In the genomic region with DNA sequence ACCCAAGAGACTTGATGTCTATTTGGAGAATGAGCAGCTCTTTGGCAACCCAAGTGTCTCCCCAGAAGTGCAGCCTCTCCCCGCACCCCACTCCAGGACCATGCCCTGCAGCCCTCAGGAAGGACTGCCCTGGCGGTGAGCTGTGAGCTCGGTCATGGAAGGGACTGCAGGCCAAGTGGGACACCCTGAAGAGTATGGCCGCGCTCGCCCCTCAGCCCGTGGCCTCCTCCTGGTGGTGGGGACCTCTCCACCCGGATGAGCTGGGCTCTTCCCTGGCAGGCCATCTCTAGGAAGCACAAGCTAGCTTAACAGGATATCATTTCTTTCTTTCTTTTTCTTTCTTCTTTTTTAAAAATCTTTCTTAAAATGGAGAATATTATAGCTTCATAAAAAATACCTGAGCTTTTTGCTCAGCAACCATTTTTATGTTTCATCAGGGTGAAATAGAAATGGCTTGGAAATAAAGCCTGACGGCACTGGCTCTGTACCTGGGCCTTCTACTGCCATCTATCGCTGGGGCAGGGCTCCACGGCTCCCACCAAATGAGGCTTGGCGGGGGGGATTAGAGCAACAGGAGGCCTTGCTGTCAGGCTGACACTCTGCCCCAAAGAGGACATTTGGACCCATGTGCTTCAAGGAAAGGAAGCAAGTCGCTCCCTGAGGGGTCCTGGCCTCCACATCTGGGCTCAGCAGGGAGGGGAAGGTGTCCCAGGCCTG, we compare ENCODE assay signal across 18 cellular contexts.
DNase-seq lines count a peak whose midpoint lies in the region; ATAC-seq, FAIRE-seq and TF ChIP-seq lines count a peak whose summit lies in the region.
"Had no signal": no experiment of that assay in that cellular context is flagged by ENCODE, and none has a peak within 500 bp of the region (broad histone marks: within the 10 kb centered on the region; RNA-seq: fewer than 3 reads in every experiment).

No MANE protein-coding gene starts in this region.

- H3K9me3 ChIP-seq in K562 (replicated peaks; ENCODE audit: control insufficient read depth, insufficient read depth, low read depth, low read length): no peaks in the 10 kb centered on the region
- H3K9me3 ChIP-seq in osteoblast (ENCODE audit: low read depth, low read length): no peaks in the 10 kb centered on the region
- H3K9me3 ChIP-seq: heart left ventricle, tibial artery had no signal

- no peak for TF ChIP-seq POLR2A in K562 (conservative IDR thresholded peaks at IDR 0.05)

- no peaks in the 10 kb centered on the region for H3K79me2 ChIP-seq in K562 (ENCODE audit: control insufficient read depth, insufficient read depth, low read length)
- no peaks in the 10 kb centered on the region for H3K79me2 ChIP-seq in osteoblast (ENCODE audit: insufficient read depth, low read length)

- peak; percentile 48 for FAIRE-seq in K562 (lab: Jason Lieb, UNC)
- FAIRE-seq: RCC 7860 had no signal

- H3K4me1 ChIP-seq in K562 (replicated peaks in 1 of 2; ENCODE audit: control insufficient read depth in 2 of 2, insufficient read depth in 2 of 2, low read length in 2 of 2) (no peaks in the 10 kb centered on the region), osteoblast (ENCODE audit: insufficient read depth, low read length) (peaks cover 36% of the 10 kb centered on the region)

- no peak overlapping the region for H3K27ac ChIP-seq in K562 (ENCODE audit: extremely low read depth, low read depth, low read length)
- no peak overlapping the region for H3K27ac ChIP-seq in osteoblast (ENCODE audit: low read depth, low read length)
- no peak overlapping the region for H3K27ac ChIP-seq in caudate nucleus (ENCODE audit: low read depth, low read length)
- H3K27ac ChIP-seq: heart left ventricle, tibial artery had no signal

- H3K4me2 ChIP-seq in K562 (ENCODE audit: insufficient read depth, low read length) (no peak overlapping the region), osteoblast (ENCODE audit: insufficient read depth, low read length) (no peak overlapping the region)

- H2AFZ ChIP-seq in K562 (ENCODE audit: low read depth, low read length) (no peak overlapping the region), osteoblast (ENCODE audit: low read length) (no peak overlapping the region)

- peak; percentile 36 for TF ChIP-seq CTCF in LNCaP clone FGC (IDR thresholded peaks at IDR 0.05; ENCODE audit: control insufficient read depth, extremely low read depth, insufficient read depth)
- TF ChIP-seq CTCF in K562 (IDR thresholded peaks at IDR 0.05 in 2 of 3, conservative IDR thresholded peaks at IDR 0.05 in 1 of 3; ENCODE audit: insufficient read depth in 2 of 3, low read depth in 1 of 3, low read length in 3 of 3): peak; percentile 52 to 53 (median 52)
- TF ChIP-seq CTCF in osteoblast (IDR thresholded peaks at IDR 0.05; ENCODE audit: extremely low read depth, low read depth, low read length): no peak
- no peak for TF ChIP-seq CTCF in omental fat pad (IDR thresholded peaks at IDR 0.05)

- ATAC-seq in K562 (peak; percentile 67), omental fat pad (ENCODE audit: low FRiP score) (no peak)
- ATAC-seq: heart left ventricle, T-cell had no signal

- H3K27me3 ChIP-seq in K562 (ENCODE audit: control insufficient read depth in 2 of 2, insufficient read depth in 2 of 2, low read length in 2 of 2) (peaks cover 24 to 94% of the 10 kb centered on the region in 2 experiments), osteoblast (ENCODE audit: insufficient read depth, low read length) (no peaks in the 10 kb centered on the region)
- H3K27me3 ChIP-seq: heart left ventricle, tibial artery had no signal

- no peaks in the 10 kb centered on the region for H3K27me3 Mint-ChIP-seq in activated naive CD8-positive, alpha-beta T cell treated with anti-CD3 and anti-CD28 coated beads for 36 hours

- no TSS peak for BruUV-seq in K562 (replicated peaks; lab: Mats Ljungman, UMichigan)

- H3K36me3 ChIP-seq in K562 (ENCODE audit: control insufficient read depth, insufficient read depth, low read length) (no peaks in the 10 kb centered on the region), osteoblast (ENCODE audit: insufficient read depth, low read length) (no peaks in the 10 kb centered on the region)
- H3K36me3 ChIP-seq: heart left ventricle, tibial artery had no signal

- H4K20me1 ChIP-seq in K562 (replicated peaks; ENCODE audit: control insufficient read depth, insufficient read depth, low read length) (peaks cover 36% of the 10 kb centered on the region), osteoblast (ENCODE audit: insufficient read depth, low read length) (no peaks in the 10 kb centered on the region)

- no peak for TF ChIP-seq EP300 in K562 (IDR thresholded peaks at IDR 0.05; ENCODE audit: low read length)

- H3K9ac ChIP-seq in K562 (ENCODE audit: insufficient read depth in 1 of 2, low read depth in 2 of 2, low read length in 2 of 2): no peak overlapping the region; a peak in 1 of 4 replicates

- peak in 1 of 2 experiments; percentile 34; a peak in 2 of 4 replicates for TF ChIP-seq RAD21 in K562 (CRISPR knock-in tag; conservative IDR thresholded peaks at IDR 0.05 in 1 of 2, IDR thresholded peaks at IDR 0.05 in 1 of 2)

- no peaks in the 10 kb centered on the region for H3K9me1 ChIP-seq in K562 (ENCODE audit: control insufficient read depth, insufficient read depth, low read length)

- under 1% methylated on average over 13 of the region's 13 CpGs for WGBS in K562 (ENCODE audit: insufficient coverage, low coverage, missing lambda C conversion rate)

- H3K4me3 ChIP-seq in LNCaP clone FGC (ENCODE audit: low read depth, low read length) (no peak overlapping the region), K562 (no peak overlapping the region), osteoblast (ENCODE audit: insufficient read depth, low read length) (no peak overlapping the region)
- H3K4me3 ChIP-seq: heart left ventricle, tibial artery had no signal

- H3K4me3 Mint-ChIP-seq in activated naive CD8-positive, alpha-beta T cell treated with anti-CD3 and anti-CD28 coated beads for 36 hours: no peak overlapping the region
- H3K4me3 Mint-ChIP-seq: CD8-positive, alpha-beta memory T cell; T-cell had no signal

- no peaks in the 10 kb centered on the region for H3K9me3 Mint-ChIP-seq in activated naive CD8-positive, alpha-beta T cell treated with anti-CD3 and anti-CD28 coated beads for 36 hours
- H3K9me3 Mint-ChIP-seq: activated T-helper 2 cell treated with anti-CD3 and anti-CD28 coated beads, Interferon-gamma antibody, Interleukin-2, Interleukin-4, amounts not matched to agents 10 μg/mL and 5 μg/mL and 100 μg/mL, durations not matched to agents 14 hours and 24 hours and 36 hours; CD8-positive, alpha-beta memory T cell; T-cell had no signal

- H3K4me1 Mint-ChIP-seq in activated naive CD8-positive, alpha-beta T cell treated with anti-CD3 and anti-CD28 coated beads for 36 hours: no peaks in the 10 kb centered on the region
- H3K4me1 Mint-ChIP-seq: CD8-positive, alpha-beta memory T cell; T-cell had no signal

- POLR2A ChIA-PET in K562 (lab: Yijun Ruan, JAX): interaction anchor here (0.6 to 1.3 kb wide), 4 partner anchors 11 to 129 kb away, joined by 3 to 6 read pairs (median 4); no protein-coding TSS in a partner anchor

- intact Hi-C loops in K562 (cut with micrococcal nuclease): no loop called here

- DNase-seq in NCI-H748 (lab: John Stamatoyannopoulos, UW; ENCODE audit: unreplicated experiment) (peak; percentile 7), NCI-H748 treated with DMSO at 0.1 percent for 48 hours (lab: John Stamatoyannopoulos, UW) (no peak), LNCaP clone FGC (ENCODE audit: low read depth) (no peak), K562 (ENCODE audit: extremely low read depth in 1 of 4, low spot score in 3 of 4) (peak; percentile 19 to 52 (median 41)), osteoblast (ENCODE audit: insufficient read length, low spot score, missing footprints) (peak; percentile 78), caudate nucleus (lab: John Stamatoyannopoulos, UW) (no peak), omental fat pad (ENCODE audit: low spot score) (no peak)
- no peak for DNase-seq in activated naive CD8-positive, alpha-beta T cell treated with anti-CD3 and anti-CD28 coated beads for 36 hours
- DNase-seq: CD8-positive, alpha-beta memory T cell; GF-D8; heart left ventricle; MM.1S; NCI-H1930; nucleus accumbens; T-cell; tibial artery had no signal

- no peaks in the 10 kb centered on the region for H3K36me3 Mint-ChIP-seq in activated naive CD8-positive, alpha-beta T cell treated with anti-CD3 and anti-CD28 coated beads for 36 hours
- H3K36me3 Mint-ChIP-seq: CD8-positive, alpha-beta memory T cell; T-cell had no signal

- CTCF ChIA-PET in K562 (lab: Yijun Ruan, JAX; ENCODE audit: low intra/inter-chr PET ratio): no interaction called here

- H3K27ac Mint-ChIP-seq in activated naive CD8-positive, alpha-beta T cell treated with anti-CD3 and anti-CD28 coated beads for 36 hours: no peak overlapping the region
- H3K27ac Mint-ChIP-seq: activated T-helper 2 cell treated with anti-CD3 and anti-CD28 coated beads, Interferon-gamma antibody, Interleukin-2, Interleukin-4, amounts not matched to agents 10 μg/mL and 5 μg/mL and 100 μg/mL, durations not matched to agents 14 hours and 24 hours and 36 hours; CD8-positive, alpha-beta memory T cell; T-cell had no signal

- in situ Hi-C loops in K562 (cut with MboI): no loop called here

TF ChIP-seq in K562, 482 proteins besides CTCF, POLR2A, EP300 and RAD21 (continues in another document):
- TF ChIP-seq ARID1B (IDR thresholded peaks at IDR 0.05) (no peak), ARNT (IDR thresholded peaks at IDR 0.05) (no peak)
- TF ChIP-seq, protein P1, sequence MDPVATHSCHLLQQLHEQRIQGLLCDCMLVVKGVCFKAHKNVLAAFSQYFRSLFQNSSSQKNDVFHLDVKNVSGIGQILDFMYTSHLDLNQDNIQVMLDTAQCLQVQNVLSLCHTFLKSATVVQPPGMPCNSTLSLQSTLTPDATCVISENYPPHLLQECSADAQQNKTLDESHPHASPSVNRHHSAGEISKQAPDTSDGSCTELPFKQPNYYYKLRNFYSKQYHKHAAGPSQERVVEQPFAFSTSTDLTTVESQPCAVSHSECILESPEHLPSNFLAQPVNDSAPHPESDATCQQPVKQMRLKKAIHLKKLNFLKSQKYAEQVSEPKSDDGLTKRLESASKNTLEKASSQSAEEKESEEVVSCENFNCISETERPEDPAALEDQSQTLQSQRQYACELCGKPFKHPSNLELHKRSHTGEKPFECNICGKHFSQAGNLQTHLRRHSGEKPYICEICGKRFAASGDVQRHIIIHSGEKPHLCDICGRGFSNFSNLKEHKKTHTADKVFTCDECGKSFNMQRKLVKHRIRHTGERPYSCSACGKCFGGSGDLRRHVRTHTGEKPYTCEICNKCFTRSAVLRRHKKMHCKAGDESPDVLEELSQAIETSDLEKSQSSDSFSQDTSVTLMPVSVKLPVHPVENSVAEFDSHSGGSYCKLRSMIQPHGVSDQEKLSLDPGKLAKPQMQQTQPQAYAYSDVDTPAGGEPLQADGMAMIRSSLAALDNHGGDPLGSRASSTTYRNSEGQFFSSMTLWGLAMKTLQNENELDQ (CRISPR knock-in tag; IDR thresholded peaks at IDR 0.05; ENCODE audit: borderline replicate concordance): no peak

Comparison
In these comparisons a context has a peak if more than half of its experiments do, and no peak if none do; other contexts are left out.
1. DNase-seq: peak in NCI-H748 (single experiment), K562 (4 of 4) and osteoblast (single experiment); none in NCI-H748 treated with DMSO at 0.1 percent for 48 hours (single experiment), LNCaP clone FGC (single experiment), caudate nucleus (0 of 61), activated naive CD8-positive, alpha-beta T cell treated with anti-CD3 and anti-CD28 coated beads for 36 hours (single experiment) and omental fat pad (single experiment).
2. CTCF ChIP-seq: peak in LNCaP clone FGC (single experiment) and K562 (3 of 3); none in osteoblast (single experiment) and omental fat pad (0 of 3).